8 cellular contexts compared by ENCODE assay signal in genomic region chr7:76069238-76069638, GRCh38. TPM values are rescaled to one million over a fixed set of nuclear protein-coding genes. Genes with fewer than 3 reads are reported as not detected.
DNase-seq lines count a peak whose midpoint lies in the region; ATAC-seq and TF ChIP-seq lines count a peak whose summit lies in the region.

No MANE protein-coding gene starts in this region.

- intact Hi-C loops in breast epithelium (cut with DNase I; ENCODE audit: low total_unique reads): no loop called here
- intact Hi-C loops in left lung (cut with DNase I): no loop called here

- H3K4me3 ChIP-seq in breast epithelium: no peak overlapping the region
- H3K4me3 ChIP-seq in left lung: no peak overlapping the region

- H3K9me3 ChIP-seq in breast epithelium: peaks cover 0 to 2% of the 10 kb centered on the region in 2 donors
- H3K9me3 ChIP-seq in left lung: peaks cover 0 to under 1% of the 10 kb centered on the region in 2 donors

- DNase-seq in ELR (ENCODE audit: low read depth): peak; percentile 91
- peak; percentile 39 for DNase-seq in NCI-H2196 treated with DMSO at 0.1 percent for 48 hours (lab: John Stamatoyannopoulos, UW; ENCODE audit: unreplicated experiment)
- DNase-seq in breast epithelium (ENCODE audit: low spot score in 2 of 2): peak; percentile 68 to 79
- DNase-seq in left lung: peak in 1 of 2 donors; percentile 78
- no peak for DNase-seq in activated CD8-positive, alpha-beta memory T cell treated with anti-CD3 and anti-CD28 coated beads for 24 hours

- ATAC-seq in left lung: peak; percentile 86
- no peak for ATAC-seq in HG02884 (IDR thresholded peaks at IDR 0.05; ENCODE audit: unreplicated experiment)
- ATAC-seq in HG03520 (IDR thresholded peaks at IDR 0.05; ENCODE audit: unreplicated experiment): no peak
- no peak for ATAC-seq in HG03095 (IDR thresholded peaks at IDR 0.05; ENCODE audit: unreplicated experiment)

- H3K4me1 ChIP-seq in breast epithelium (no peaks in the 10 kb centered on the region), left lung (peaks cover 0 to 12% of the 10 kb centered on the region in 2 donors)

- H3K36me3 ChIP-seq in breast epithelium (peaks cover 6% of the 10 kb centered on the region), left lung (peaks cover 0 to 37% of the 10 kb centered on the region in 2 donors)

- H3K27me3 ChIP-seq in breast epithelium (no peaks in the 10 kb centered on the region), left lung (no peaks in the 10 kb centered on the region)

- TF ChIP-seq CTCF in breast epithelium (IDR thresholded peaks at IDR 0.05) (peak in 2 of 3 donors; percentile 53 to 59), left lung (IDR thresholded peaks at IDR 0.05) (no peak)

- H3K27ac ChIP-seq in breast epithelium: peak overlapping the region in 1 of 2 donors; percentile 15
- H3K27ac ChIP-seq in left lung: no peak overlapping the region

- TF ChIP-seq POLR2A in breast epithelium (IDR thresholded peaks at IDR 0.05): no peak

RNA-seq across cellular contexts. Expression of gene MDH2, which starts 21.3 kb away (rescaled TPM):
- total RNA-seq in breast epithelium: 10 to 100 TPM; 52.0 to 63.3 (median 61.8) TPM
- 100 to 1,000 TPM; 153 to 166 TPM for total RNA-seq in left lung

RNA-seq across cellular contexts. Expression of gene STYXL1, which starts 21.4 kb away (rescaled TPM):
- total RNA-seq in breast epithelium (10 to 100 TPM; 27.5 to 38.3 (median 28.3) TPM), left lung (10 to 100 TPM; 32.4 to 39.7 TPM)

Comparison
In these comparisons a context has a peak if more than half of its experiments do, and no peak if none do; other contexts are left out.
1. CTCF ChIP-seq: peak in breast epithelium (2 of 3); none in left lung (0 of 2).